22 cellular contexts compared by ENCODE assay signal in the genomic region with DNA sequence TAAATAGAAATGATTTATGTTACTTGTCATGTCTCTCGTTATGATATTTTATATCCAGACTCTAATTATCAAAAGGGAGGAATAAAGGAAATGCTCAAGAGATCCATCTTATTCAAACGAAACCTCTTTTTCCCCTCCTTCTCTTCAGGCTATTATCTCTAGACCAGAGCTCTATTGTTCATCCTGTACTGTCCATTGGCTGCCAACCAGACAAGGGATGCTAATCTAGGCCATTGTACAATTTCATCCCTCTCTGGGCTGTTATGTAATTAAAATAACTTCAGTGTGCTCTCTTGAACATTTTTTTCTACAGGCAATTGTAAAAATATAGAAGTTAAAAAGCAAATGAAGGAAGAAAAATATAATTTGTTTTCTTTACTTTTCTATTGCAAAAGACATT.
"Had no signal": no experiment of that assay in that cellular context is flagged by ENCODE, and none has a peak within 500 bp of the region (broad histone marks: within the 10 kb centered on the region; RNA-seq: fewer than 3 reads in every experiment).

No MANE protein-coding gene starts in this region.

- H3K36me3 ChIP-seq: heart right ventricle, left ventricle myocardium inferior, lower lobe of right lung, neutrophil, right atrium auricular region, sigmoid colon, stomach, uterus had no signal

- H3K4me3 ChIP-seq: coronary artery, heart right ventricle, left ventricle myocardium inferior, lower lobe of right lung, right atrium auricular region, sigmoid colon, skin epidermis, stomach, uterus had no signal

- H3K9me3 Mint-ChIP-seq: endodermal cell, naive B cell, nephron progenitor cell had no signal

- H3K27ac ChIP-seq: coronary artery, heart right ventricle, left ventricle myocardium inferior, lower lobe of right lung, neutrophil, right atrium auricular region, sigmoid colon, skin epidermis, stomach, uterus had no signal

- H3K27me3 Mint-ChIP-seq: naive B cell, type B pancreatic cell had no signal

- DNase-seq: effector CD4-positive, alpha-beta T cell; endodermal cell; erythroblast; heart right ventricle; hypothalamus; left cardiac atrium; left ventricle myocardium inferior; lower lobe of right lung; mesenchymal stem cell; naive B cell; nephron progenitor cell; posterior cingulate gyrus; sigmoid colon; stimulated activated CD4-positive, alpha-beta T cell treated with anti-CD3 and anti-CD28 coated beads, Interleukin-2, amount 100 ng/mL, for 24 hours; stimulated activated naive CD4-positive, alpha-beta T cell; stomach; uterus had no signal

- H3K4me3 Mint-ChIP-seq: endodermal cell, naive B cell, nephron progenitor cell, type B pancreatic cell had no signal

- ATAC-seq: heart right ventricle, left cardiac atrium, lower lobe of right lung had no signal

- H3K27me3 ChIP-seq: heart right ventricle, neutrophil, right atrium auricular region, sigmoid colon, stomach, uterus had no signal

- H3K4me1 ChIP-seq: heart right ventricle, left ventricle myocardium inferior, lower lobe of right lung, right atrium auricular region, sigmoid colon, stomach, uterus had no signal

- H3K9me3 ChIP-seq: heart right ventricle, left ventricle myocardium inferior, lower lobe of right lung, neutrophil, right atrium auricular region, sigmoid colon, stomach, uterus had no signal

- H3K27ac Mint-ChIP-seq: endodermal cell, naive B cell, nephron progenitor cell, type B pancreatic cell had no signal

- H3K4me1 Mint-ChIP-seq: endodermal cell, naive B cell had no signal

- H3K36me3 Mint-ChIP-seq: naive B cell, type B pancreatic cell had no signal
